10 cellular contexts compared by ENCODE assay signal in genomic region chr18:22694954-22695353, GRCh38.
DNase-seq lines count a peak whose midpoint lies in the region; ATAC-seq and TF ChIP-seq lines count a peak whose summit lies in the region.
"Had no signal": no experiment of that assay in that cellular context is flagged by ENCODE, and none has a peak within 500 bp of the region (broad histone marks: within the 10 kb centered on the region; RNA-seq: fewer than 3 reads in every experiment).

No MANE protein-coding gene starts in this region.

- H3K4me3 ChIP-seq in HAP-1 = no peak overlapping the region
- peak overlapping the region; percentile 30 for H3K4me3 ChIP-seq in smooth muscle cell

- DNase-seq in HAP-1 (ENCODE audit: low spot score in 2 of 2) (peak; percentile 51 to 65), Right ventricle myocardium superior (peak; percentile 55), smooth muscle cell (lab: John Stamatoyannopoulos, UW; ENCODE audit: unreplicated experiment) (peak; percentile 31), hypothalamus (lab: John Stamatoyannopoulos, UW) (no peak), germinal center (ENCODE audit: low spot score) (no peak), NCI-H1436 (lab: John Stamatoyannopoulos, UW) (no peak)
- DNase-seq: amygdala, NCI-H187 treated with DMSO at 0.1 percent for 48 hours had no signal

- H3K9me3 ChIP-seq in HAP-1 (no peaks in the 10 kb centered on the region), smooth muscle cell (replicated peaks; ENCODE audit: low read depth) (no peaks in the 10 kb centered on the region)

- H4K20me1 ChIP-seq in smooth muscle cell (ENCODE audit: low read depth) = no peaks in the 10 kb centered on the region

- no peaks in the 10 kb centered on the region for H3K27me3 ChIP-seq in HAP-1 (ENCODE audit: low read depth)
- H3K27me3 ChIP-seq in smooth muscle cell (ENCODE audit: low read depth) = no peaks in the 10 kb centered on the region

- H3K4me1 ChIP-seq in HAP-1 (peaks cover 2% of the 10 kb centered on the region; the same call in 1 of the 2 replicates), smooth muscle cell (ENCODE audit: low read depth) (peaks cover 17% of the 10 kb centered on the region)

- H3K4me2 ChIP-seq in smooth muscle cell = peak overlapping the region; percentile 81

- H3K36me3 ChIP-seq in HAP-1 (replicated peaks) (no peaks in the 10 kb centered on the region), smooth muscle cell (ENCODE audit: low read depth) (no peaks in the 10 kb centered on the region)

- H2AFZ ChIP-seq in smooth muscle cell (ENCODE audit: low read depth) = no peak overlapping the region

- no peak for TF ChIP-seq CTCF in smooth muscle cell (IDR thresholded peaks at IDR 0.05; ENCODE audit: borderline replicate concordance, insufficient read depth, poor library complexity, severe bottlenecking)

- ATAC-seq in SK-N-SH treated with all-trans-retinoic acid at 6 μM for 48 hours = peak; percentile 97
- peak; percentile 69 for ATAC-seq in Right ventricle myocardium superior (ENCODE audit: poor library complexity)
- no peak for ATAC-seq in HG02759 (IDR thresholded peaks at IDR 0.05; ENCODE audit: unreplicated experiment)

- peak overlapping the region; percentile 63 for H3K9ac ChIP-seq in smooth muscle cell (ENCODE audit: low read depth)

- 1% methylated on average over 8 of the region's 8 CpGs for WGBS in smooth muscle cell (ENCODE audit: low lambda C conversion rate)

- peak overlapping the region; percentile 96 for H3K27ac ChIP-seq in smooth muscle cell (ENCODE audit: low read depth)

- in situ Hi-C loops in HAP-1 (cut with MboI; ENCODE audit: low sequenced_read_pairs) = no loop called here

- H3F3A ChIP-seq in smooth muscle cell (ENCODE audit: low read depth) = peaks cover 26% of the 10 kb centered on the region

- intact Hi-C loops in Right ventricle myocardium superior (cut with DNase I) = no loop called here

- H3K79me2 ChIP-seq in smooth muscle cell (ENCODE audit: low read depth) = no peaks in the 10 kb centered on the region

TF ChIP-seq in SK-N-SH treated with all-trans-retinoic acid at 6 μM for 48 hours, 23 proteins besides CTCF, POLR2A, EP300 and RAD21:
- no peak for TF ChIP-seq ESRRG (CRISPR knock-in tag; IDR thresholded peaks at IDR 0.05)
- no peak for TF ChIP-seq BACH2 (CRISPR knock-in tag; IDR thresholded peaks at IDR 0.05; ENCODE audit: borderline replicate concordance)
- no peak for TF ChIP-seq SNAI2 (CRISPR knock-in tag; IDR thresholded peaks at IDR 0.05)
- TF ChIP-seq ZC3H10 (CRISPR knock-in tag; IDR thresholded peaks at IDR 0.05) = no peak
- TF ChIP-seq CSRNP3 (CRISPR knock-in tag; IDR thresholded peaks at IDR 0.05) = no peak
- no peak for TF ChIP-seq TCF4 (CRISPR knock-in tag; IDR thresholded peaks at IDR 0.05; ENCODE audit: borderline replicate concordance)
- no peak for TF ChIP-seq RARB (CRISPR knock-in tag; IDR thresholded peaks at IDR 0.05)
- no peak for TF ChIP-seq PPARA (CRISPR knock-in tag; IDR thresholded peaks at IDR 0.05; ENCODE audit: borderline replicate concordance)
- no peak for TF ChIP-seq OSR1 (CRISPR knock-in tag; IDR thresholded peaks at IDR 0.05)
- TF ChIP-seq CREB5 (CRISPR knock-in tag; IDR thresholded peaks at IDR 0.05; ENCODE audit: low read depth) = no peak
- no peak for TF ChIP-seq ZFP3 (CRISPR knock-in tag; IDR thresholded peaks at IDR 0.05)
- TF ChIP-seq, protein P1, sequence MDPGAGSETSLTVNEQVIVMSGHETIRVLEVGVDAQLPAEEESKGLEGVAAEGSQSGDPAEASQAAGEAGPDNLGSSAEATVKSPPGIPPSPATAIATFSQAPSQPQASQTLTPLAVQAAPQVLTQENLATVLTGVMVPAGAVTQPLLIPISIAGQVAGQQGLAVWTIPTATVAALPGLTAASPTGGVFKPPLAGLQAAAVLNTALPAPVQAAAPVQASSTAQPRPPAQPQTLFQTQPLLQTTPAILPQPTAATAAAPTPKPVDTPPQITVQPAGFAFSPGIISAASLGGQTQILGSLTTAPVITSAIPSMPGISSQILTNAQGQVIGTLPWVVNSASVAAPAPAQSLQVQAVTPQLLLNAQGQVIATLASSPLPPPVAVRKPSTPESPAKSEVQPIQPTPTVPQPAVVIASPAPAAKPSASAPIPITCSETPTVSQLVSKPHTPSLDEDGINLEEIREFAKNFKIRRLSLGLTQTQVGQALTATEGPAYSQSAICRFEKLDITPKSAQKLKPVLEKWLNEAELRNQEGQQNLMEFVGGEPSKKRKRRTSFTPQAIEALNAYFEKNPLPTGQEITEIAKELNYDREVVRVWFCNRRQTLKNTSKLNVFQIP (CRISPR knock-in tag; IDR thresholded peaks at IDR 0.05; ENCODE audit: borderline replicate concordance, low read depth) = no peak
- TF ChIP-seq ARNTL (CRISPR knock-in tag; IDR thresholded peaks at IDR 0.05; ENCODE audit: borderline replicate concordance, low read depth) = no peak
- TF ChIP-seq, protein P2, sequence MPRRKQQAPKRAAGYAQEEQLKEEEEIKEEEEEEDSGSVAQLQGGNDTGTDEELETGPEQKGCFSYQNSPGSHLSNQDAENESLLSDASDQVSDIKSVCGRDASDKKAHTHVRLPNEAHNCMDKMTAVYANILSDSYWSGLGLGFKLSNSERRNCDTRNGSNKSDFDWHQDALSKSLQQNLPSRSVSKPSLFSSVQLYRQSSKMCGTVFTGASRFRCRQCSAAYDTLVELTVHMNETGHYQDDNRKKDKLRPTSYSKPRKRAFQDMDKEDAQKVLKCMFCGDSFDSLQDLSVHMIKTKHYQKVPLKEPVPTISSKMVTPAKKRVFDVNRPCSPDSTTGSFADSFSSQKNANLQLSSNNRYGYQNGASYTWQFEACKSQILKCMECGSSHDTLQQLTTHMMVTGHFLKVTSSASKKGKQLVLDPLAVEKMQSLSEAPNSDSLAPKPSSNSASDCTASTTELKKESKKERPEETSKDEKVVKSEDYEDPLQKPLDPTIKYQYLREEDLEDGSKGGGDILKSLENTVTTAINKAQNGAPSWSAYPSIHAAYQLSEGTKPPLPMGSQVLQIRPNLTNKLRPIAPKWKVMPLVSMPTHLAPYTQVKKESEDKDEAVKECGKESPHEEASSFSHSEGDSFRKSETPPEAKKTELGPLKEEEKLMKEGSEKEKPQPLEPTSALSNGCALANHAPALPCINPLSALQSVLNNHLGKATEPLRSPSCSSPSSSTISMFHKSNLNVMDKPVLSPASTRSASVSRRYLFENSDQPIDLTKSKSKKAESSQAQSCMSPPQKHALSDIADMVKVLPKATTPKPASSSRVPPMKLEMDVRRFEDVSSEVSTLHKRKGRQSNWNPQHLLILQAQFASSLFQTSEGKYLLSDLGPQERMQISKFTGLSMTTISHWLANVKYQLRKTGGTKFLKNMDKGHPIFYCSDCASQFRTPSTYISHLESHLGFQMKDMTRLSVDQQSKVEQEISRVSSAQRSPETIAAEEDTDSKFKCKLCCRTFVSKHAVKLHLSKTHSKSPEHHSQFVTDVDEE (CRISPR knock-in tag; IDR thresholded peaks at IDR 0.05) = no peak
- TF ChIP-seq TOX (CRISPR knock-in tag; IDR thresholded peaks at IDR 0.05; ENCODE audit: borderline replicate concordance) = no peak
- no peak for TF ChIP-seq ZNF8 (CRISPR knock-in tag; IDR thresholded peaks at IDR 0.05)
- no peak for TF ChIP-seq ISL1 (CRISPR knock-in tag; IDR thresholded peaks at IDR 0.05)
- TF ChIP-seq ZNF70 (CRISPR knock-in tag; IDR thresholded peaks at IDR 0.05) = no peak
- no peak for TF ChIP-seq CSDC2 (CRISPR knock-in tag; IDR thresholded peaks at IDR 0.05)

Comparison
In these comparisons a context has a peak if more than half of its experiments do, and no peak if none do; other contexts are left out.
1. DNase-seq: peak in HAP-1 (2 of 2), Right ventricle myocardium superior (single experiment) and smooth muscle cell (single experiment); none in hypothalamus (0 of 51), germinal center (single experiment) and NCI-H1436 (single experiment).